ENCODE assay signal across 1 cellular context in the genomic region with DNA sequence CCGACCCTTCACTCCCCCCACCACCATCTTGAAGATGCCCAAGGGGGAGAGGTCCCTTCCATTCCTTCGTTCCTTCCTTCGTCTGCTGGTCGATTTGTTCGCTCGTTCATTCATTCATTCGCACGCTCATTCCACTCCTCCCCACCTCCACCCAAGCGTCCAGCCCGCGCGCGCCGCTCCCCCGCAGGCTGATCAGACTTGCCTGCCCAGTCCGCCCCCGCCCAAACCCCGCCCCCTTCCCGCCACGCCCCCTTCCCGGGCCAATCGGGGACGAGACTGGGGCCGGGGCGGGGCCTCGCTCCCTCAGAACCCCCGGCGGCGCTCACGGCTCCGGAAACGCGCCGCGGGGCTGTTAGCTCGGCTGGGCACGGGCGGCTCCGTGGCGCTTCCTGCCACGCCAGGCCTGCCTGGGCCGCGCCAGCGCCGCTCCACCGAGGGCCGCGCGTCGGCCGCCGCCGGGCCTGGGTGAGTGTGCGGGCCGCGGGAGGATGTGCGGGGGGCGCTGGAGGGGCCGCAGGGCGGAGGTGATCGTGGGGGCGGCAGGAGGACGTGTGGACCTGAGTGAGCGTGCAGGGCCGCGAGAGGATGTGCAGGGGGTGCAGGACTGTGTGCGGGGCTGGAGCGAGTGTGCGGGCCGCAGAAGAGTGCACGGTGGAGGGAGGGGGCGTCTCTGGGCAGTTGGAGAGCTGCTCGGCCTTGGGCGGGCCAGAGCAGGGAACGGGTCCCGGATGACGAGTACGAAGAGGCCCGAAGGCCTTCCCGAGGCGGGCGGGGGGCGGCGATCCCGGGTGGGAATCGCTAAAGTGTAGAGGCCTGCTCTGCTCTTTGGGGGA.
TF ChIP-seq lines count a peak whose summit lies in the region.

ZNF275 (plus strand) TSS at position 333 of the 833 bp plus-strand sequence. CDS start 2,527 bp downstream, outside the sequence.

TF ChIP-seq in HEK293, 187 proteins besides CTCF, POLR2A, EP300 and RAD21 (continued from another document):
- TF ChIP-seq ZBTB1 (tag by site-specific recombination; IDR thresholded peaks at IDR 0.05): no peak
- TF ChIP-seq, protein P1, sequence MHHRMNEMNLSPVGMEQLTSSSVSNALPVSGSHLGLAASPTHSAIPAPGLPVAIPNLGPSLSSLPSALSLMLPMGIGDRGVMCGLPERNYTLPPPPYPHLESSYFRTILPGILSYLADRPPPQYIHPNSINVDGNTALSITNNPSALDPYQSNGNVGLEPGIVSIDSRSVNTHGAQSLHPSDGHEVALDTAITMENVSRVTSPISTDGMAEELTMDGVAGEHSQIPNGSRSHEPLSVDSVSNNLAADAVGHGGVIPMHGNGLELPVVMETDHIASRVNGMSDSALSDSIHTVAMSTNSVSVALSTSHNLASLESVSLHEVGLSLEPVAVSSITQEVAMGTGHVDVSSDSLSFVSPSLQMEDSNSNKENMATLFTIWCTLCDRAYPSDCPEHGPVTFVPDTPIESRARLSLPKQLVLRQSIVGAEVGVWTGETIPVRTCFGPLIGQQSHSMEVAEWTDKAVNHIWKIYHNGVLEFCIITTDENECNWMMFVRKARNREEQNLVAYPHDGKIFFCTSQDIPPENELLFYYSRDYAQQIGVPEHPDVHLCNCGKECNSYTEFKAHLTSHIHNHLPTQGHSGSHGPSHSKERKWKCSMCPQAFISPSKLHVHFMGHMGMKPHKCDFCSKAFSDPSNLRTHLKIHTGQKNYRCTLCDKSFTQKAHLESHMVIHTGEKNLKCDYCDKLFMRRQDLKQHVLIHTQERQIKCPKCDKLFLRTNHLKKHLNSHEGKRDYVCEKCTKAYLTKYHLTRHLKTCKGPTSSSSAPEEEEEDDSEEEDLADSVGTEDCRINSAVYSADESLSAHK (tag by site-specific recombination; IDR thresholded peaks at IDR 0.05): no peak
- TF ChIP-seq SP2 (tag by site-specific recombination; IDR thresholded peaks at IDR 0.05): peak; percentile 21; the same call in 1 of the 2 replicates
- no peak for TF ChIP-seq HIC1 (tag by site-specific recombination; IDR thresholded peaks at IDR 0.05)
- TF ChIP-seq ZNF214 (tag by site-specific recombination; IDR thresholded peaks at IDR 0.05; ENCODE audit: borderline replicate concordance): no peak
- peak; percentile 17; the same call in 1 of the 2 replicates for TF ChIP-seq ZBTB20 (tag by site-specific recombination; IDR thresholded peaks at IDR 0.05)
- TF ChIP-seq ZNF837 (tag by site-specific recombination; IDR thresholded peaks at IDR 0.05): no peak
- TF ChIP-seq BCL11A (tag by site-specific recombination; IDR thresholded peaks at IDR 0.05; ENCODE audit: low read depth): no peak
- no peak for TF ChIP-seq ZNF747 (tag by site-specific recombination; IDR thresholded peaks at IDR 0.05)
- TF ChIP-seq TCF7L2 (IDR thresholded peaks at IDR 0.05; ENCODE audit: borderline replicate concordance, low read depth, low read length): no peak
- TF ChIP-seq ZNF362 (tag by site-specific recombination; IDR thresholded peaks at IDR 0.05): no peak
- peak; percentile 55 for TF ChIP-seq ZFHX2 (tag by site-specific recombination; conservative IDR thresholded peaks at IDR 0.05)
- TF ChIP-seq, protein P2, sequence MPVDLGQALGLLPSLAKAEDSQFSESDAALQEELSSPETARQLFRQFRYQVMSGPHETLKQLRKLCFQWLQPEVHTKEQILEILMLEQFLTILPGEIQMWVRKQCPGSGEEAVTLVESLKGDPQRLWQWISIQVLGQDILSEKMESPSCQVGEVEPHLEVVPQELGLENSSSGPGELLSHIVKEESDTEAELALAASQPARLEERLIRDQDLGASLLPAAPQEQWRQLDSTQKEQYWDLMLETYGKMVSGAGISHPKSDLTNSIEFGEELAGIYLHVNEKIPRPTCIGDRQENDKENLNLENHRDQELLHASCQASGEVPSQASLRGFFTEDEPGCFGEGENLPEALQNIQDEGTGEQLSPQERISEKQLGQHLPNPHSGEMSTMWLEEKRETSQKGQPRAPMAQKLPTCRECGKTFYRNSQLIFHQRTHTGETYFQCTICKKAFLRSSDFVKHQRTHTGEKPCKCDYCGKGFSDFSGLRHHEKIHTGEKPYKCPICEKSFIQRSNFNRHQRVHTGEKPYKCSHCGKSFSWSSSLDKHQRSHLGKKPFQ (tag by site-specific recombination; IDR thresholded peaks at IDR 0.05): no peak
- TF ChIP-seq ZNF202 (tag by site-specific recombination; IDR thresholded peaks at IDR 0.05; ENCODE audit: borderline replicate concordance): no peak
- TF ChIP-seq ZNF138 (tag by site-specific recombination; IDR thresholded peaks at IDR 0.05; ENCODE audit: borderline replicate concordance): no peak
- no peak for TF ChIP-seq ZNF76 (tag by site-specific recombination; IDR thresholded peaks at IDR 0.05; ENCODE audit: borderline replicate concordance, low read depth)
- no peak for TF ChIP-seq ZFP69B (tag by site-specific recombination; IDR thresholded peaks at IDR 0.05)
- TF ChIP-seq ZNF623 (tag by site-specific recombination; IDR thresholded peaks at IDR 0.05): no peak
